ENCODE assay signal across 9 cellular contexts in the genomic region with DNA sequence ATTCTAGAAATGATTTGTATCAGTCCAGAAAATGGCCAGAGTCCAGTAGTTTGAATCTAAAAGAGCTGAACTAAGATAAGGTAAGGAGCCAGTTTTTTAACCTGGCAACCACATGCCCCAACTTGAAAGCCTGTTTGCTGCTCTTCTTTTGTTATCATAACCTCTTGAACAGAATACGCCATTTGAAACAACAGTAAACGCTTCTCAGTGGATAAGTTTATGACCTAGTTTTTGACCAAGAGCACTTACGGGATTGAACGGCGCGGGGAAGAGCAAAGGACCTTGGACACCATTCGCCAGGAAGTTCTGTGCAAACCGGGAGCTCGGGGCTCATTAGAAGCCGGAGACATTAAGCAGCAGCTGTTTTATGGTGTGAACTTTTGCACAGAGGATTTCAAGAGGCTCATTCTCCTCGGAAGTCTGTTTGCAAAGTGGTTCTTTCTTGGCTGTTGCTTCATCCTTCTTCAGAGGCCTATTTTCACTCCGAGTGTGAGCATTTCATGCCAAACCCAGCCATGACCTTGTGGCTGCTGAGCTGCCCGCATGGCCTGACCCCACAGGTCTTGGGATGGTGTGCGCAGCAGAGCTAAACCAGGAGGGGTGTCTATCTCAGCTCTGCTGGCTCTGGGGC.
DNase-seq lines count a peak whose midpoint lies in the region; TF ChIP-seq lines count a peak whose summit lies in the region.
"Had no signal": no experiment of that assay in that cellular context is flagged by ENCODE, and none has a peak within 500 bp of the region (broad histone marks: within the 10 kb centered on the region; RNA-seq: fewer than 3 reads in every experiment).

No MANE protein-coding gene starts in this region.

- H3K9me3 ChIP-seq in liver (ENCODE audit: control insufficient read depth in 4 of 4, low read length in 3 of 4) (no peaks in the 10 kb centered on the region), thyroid gland (no peaks in the 10 kb centered on the region)

- no peak overlapping the region for H3K9ac ChIP-seq in liver (ENCODE audit: low read depth in 1 of 2, low read length in 2 of 2)

- peaks cover 42% of the 10 kb centered on the region for H3K4me1 Mint-ChIP-seq in brain
- H3K4me1 Mint-ChIP-seq: activated naive CD4-positive, alpha-beta T cell treated with anti-CD3 and anti-CD28 coated beads, Interleukin-2, amount 50 U/mL, for 24 hours had no signal

- TF ChIP-seq RAD21 in liver (IDR thresholded peaks at IDR 0.05): no peak

- H3K27me3 ChIP-seq in liver (ENCODE audit: control insufficient read depth in 4 of 4, insufficient read depth in 4 of 4, low read length in 3 of 4) (no peaks in the 10 kb centered on the region), thyroid gland (no peaks in the 10 kb centered on the region), brain microvascular endothelial cell (replicated peaks) (no peaks in the 10 kb centered on the region)

- DNase-seq in NCI-H1105 (lab: John Stamatoyannopoulos, UW): peak; percentile 77
- DNase-seq in thyroid gland: peak; percentile 26 to 30
- no peak for DNase-seq in NCI-H2171 (lab: John Stamatoyannopoulos, UW)
- no peak for DNase-seq in GM19240 (ENCODE audit: insufficient read length, low spot score)
- no peak for DNase-seq in brain microvascular endothelial cell
- DNase-seq: H7 had no signal

- H3K36me3 ChIP-seq in liver (ENCODE audit: control insufficient read depth in 4 of 4, insufficient read depth in 3 of 4, low read depth in 1 of 4, low read length in 3 of 4): no peaks in the 10 kb centered on the region
- H3K36me3 ChIP-seq in thyroid gland: no peaks in the 10 kb centered on the region
- H3K36me3 ChIP-seq in brain microvascular endothelial cell (replicated peaks): no peaks in the 10 kb centered on the region

- TF ChIP-seq POLR2A in thyroid gland (IDR thresholded peaks at IDR 0.05): no peak

- peaks cover 39% of the 10 kb centered on the region for H3K36me3 Mint-ChIP-seq in brain
- H3K36me3 Mint-ChIP-seq: activated naive CD4-positive, alpha-beta T cell treated with anti-CD3 and anti-CD28 coated beads, Interleukin-2, amount 50 U/mL, for 24 hours had no signal

- no peak for TF ChIP-seq CTCF in brain (conservative IDR thresholded peaks at IDR 0.05)
- TF ChIP-seq CTCF in liver (IDR thresholded peaks at IDR 0.05; ENCODE audit: low read depth, low read length, missing input control): no peak
- TF ChIP-seq CTCF in thyroid gland (IDR thresholded peaks at IDR 0.05): no peak
- TF ChIP-seq CTCF in brain microvascular endothelial cell (IDR thresholded peaks at IDR 0.05; ENCODE audit: low read depth, low read length, missing control alignments): no peak

- H3K9me3 Mint-ChIP-seq in brain: no peaks in the 10 kb centered on the region
- H3K9me3 Mint-ChIP-seq: activated naive CD4-positive, alpha-beta T cell treated with anti-CD3 and anti-CD28 coated beads, Interleukin-2, amount 50 U/mL, for 24 hours had no signal

- peaks cover 5% of the 10 kb centered on the region for H3K27me3 Mint-ChIP-seq in brain
- H3K27me3 Mint-ChIP-seq: activated naive CD4-positive, alpha-beta T cell treated with anti-CD3 and anti-CD28 coated beads, Interleukin-2, amount 50 U/mL, for 24 hours had no signal

- H3K4me3 Mint-ChIP-seq in brain: peak overlapping the region in 2 of 5 experiments; percentile 19 to 42
- H3K4me3 Mint-ChIP-seq: activated naive CD4-positive, alpha-beta T cell treated with anti-CD3 and anti-CD28 coated beads, Interleukin-2, amount 50 U/mL, for 24 hours had no signal

- H3K4me3 ChIP-seq in liver (ENCODE audit: low read depth in 1 of 3, low read length in 3 of 3) (no peak overlapping the region), thyroid gland (replicated peaks in 1 of 3) (no peak overlapping the region), brain microvascular endothelial cell (ENCODE audit: low read depth, low read length) (no peak overlapping the region)

- in situ Hi-C loops in brain microvascular endothelial cell (cut with HindIII; ENCODE audit: low pct_ligation_motif_present, low sequenced_read_pairs): no loop called here

- intact Hi-C loops in thyroid gland (cut with DNase I): no loop called here

- H3K4me1 ChIP-seq in liver (ENCODE audit: control insufficient read depth in 4 of 4, insufficient read depth in 4 of 4, low read length in 3 of 4) (no peaks in the 10 kb centered on the region), thyroid gland (peaks cover 19 to 21% of the 10 kb centered on the region in 2 donors)

- WGBS in liver: 67% methylated on average over 14 of the region's 14 CpGs
- WGBS in thyroid gland, 2 donors: 22 to 26% methylated on average over 14 of the region's 14 CpGs

- H3K27ac ChIP-seq in liver (ENCODE audit: low read depth in 1 of 2, low read length in 2 of 2) (no peak overlapping the region), thyroid gland (peak overlapping the region in 2 of 3 donors; percentile 48 to 64), brain microvascular endothelial cell (no peak overlapping the region)

- peak overlapping the region in 3 of 5 experiments; percentile 58 to 81 (median 81) for H3K27ac Mint-ChIP-seq in brain
- H3K27ac Mint-ChIP-seq: activated naive CD4-positive, alpha-beta T cell treated with anti-CD3 and anti-CD28 coated beads, Interleukin-2, amount 50 U/mL, for 24 hours had no signal

TF ChIP-seq in liver, 16 proteins besides CTCF, POLR2A, EP300 and RAD21:
- TF ChIP-seq SP1 (IDR thresholded peaks at IDR 0.05) (no peak), RXRA (IDR thresholded peaks at IDR 0.05) (peak in 1 of 2 donors; percentile 8), NR2F2 (IDR thresholded peaks at IDR 0.05) (peak; percentile 56)
TF ChIP-seq in liver: peak in this region for 2.

Comparison
In these comparisons a context has a peak if more than half of its experiments do, and no peak if none do; other contexts are left out.
1. DNase-seq: peak in NCI-H1105 (single experiment) and thyroid gland (2 of 2); none in NCI-H2171 (single experiment), GM19240 (single experiment) and brain microvascular endothelial cell (single experiment).
2. H3K27ac ChIP-seq: peak in thyroid gland (2 of 3); none in liver (0 of 2) and brain microvascular endothelial cell (single experiment).